7 cellular contexts compared by ENCODE assay signal in genomic region chr4:102877477-102878106, GRCh38. TPM values are rescaled to one million over a fixed set of nuclear protein-coding genes. Genes with fewer than 3 reads are reported as not detected.
DNase-seq lines count a peak whose midpoint lies in the region; ATAC-seq, FAIRE-seq and TF ChIP-seq lines count a peak whose summit lies in the region.
"Not testable (repeated sequence)": the region's sequence is repeated elsewhere in the genome, so short reads cannot be mapped to it uniquely, and the experiment has no call there.

No MANE protein-coding gene starts in this region.

- TF ChIP-seq RAD21 in K562 (CRISPR knock-in tag; conservative IDR thresholded peaks at IDR 0.05 in 1 of 2, IDR thresholded peaks at IDR 0.05 in 1 of 2); liver (IDR thresholded peaks at IDR 0.05): not testable (repeated sequence)

- not testable (repeated sequence) for H3K4me2 ChIP-seq in BLaER1; OCI-LY7 (ENCODE audit: low read length); K562 (ENCODE audit: insufficient read depth, low read length)

- not testable (repeated sequence) for H4K20me1 ChIP-seq in BLaER1; OCI-LY7 (ENCODE audit: insufficient read depth, low read length); K562 (replicated peaks; ENCODE audit: control insufficient read depth, insufficient read depth, low read length)

- CTCF ChIA-PET in OCI-LY7 (lab: Charles Lee; ENCODE audit: unreplicated experiment); K562 (lab: Yijun Ruan, JAX; ENCODE audit: low intra/inter-chr PET ratio): not testable (repeated sequence)

- H3K9ac ChIP-seq in BLaER1; K562 (ENCODE audit: insufficient read depth in 1 of 2, low read depth in 2 of 2, low read length in 2 of 2); endodermal cell (ENCODE audit: extremely low read depth, low read length, poor library complexity, severe bottlenecking); liver (ENCODE audit: low read depth in 1 of 2, low read length in 2 of 2): not testable (repeated sequence)

- H3K4me1 Mint-ChIP-seq in CD14-positive monocyte: peaks cover 26% of the 10 kb centered on the region
- H3K4me1 Mint-ChIP-seq in endodermal cell: not testable (repeated sequence)

- POLR2A ChIA-PET in OCI-LY7 (lab: Charles Lee); K562 (lab: Yijun Ruan, JAX): not testable (repeated sequence)

- peak overlapping the region in 5 of 7 donors; percentile 76 to 88 (median 82) for H3K27ac Mint-ChIP-seq in CD14-positive monocyte
- H3K27ac Mint-ChIP-seq in endodermal cell: not testable (repeated sequence)

- H3K9me1 ChIP-seq in K562 (ENCODE audit: control insufficient read depth, insufficient read depth, low read length): not testable (repeated sequence)

- not testable (repeated sequence) for H3K4me3 Mint-ChIP-seq in CD14-positive monocyte, endodermal cell

- peaks cover 2 to 18% (median 6%) of the 10 kb centered on the region in 7 donors for H3K9me3 Mint-ChIP-seq in CD14-positive monocyte
- peaks cover 52% of the 10 kb centered on the region for H3K9me3 Mint-ChIP-seq in endodermal cell

- H3K36me3 Mint-ChIP-seq in CD14-positive monocyte: peaks cover 26 to 39% of the 10 kb centered on the region in 2 donors
- H3K36me3 Mint-ChIP-seq in endodermal cell (ENCODE audit: low read depth): peaks cover 73% of the 10 kb centered on the region

- H3K9me2 ChIP-seq in OCI-LY7 (ENCODE audit: insufficient read depth, low read length): not testable (repeated sequence)

- intact Hi-C loops in CD14-positive monocyte (cut with micrococcal nuclease); OCI-LY7 (cut with micrococcal nuclease; ENCODE audit: unreplicated experiment); K562 (cut with micrococcal nuclease): not testable (repeated sequence)

- H2AFZ ChIP-seq in OCI-LY7 (ENCODE audit: low read length); K562 (ENCODE audit: low read depth, low read length): not testable (repeated sequence)

- H3K4me3 ChIP-seq in BLaER1 (peak overlapping the region; percentile 1; the same call in 1 of the 2 replicates), endodermal cell (ENCODE audit: low read length) (peak overlapping the region; percentile 41)
- not testable (repeated sequence) for H3K4me3 ChIP-seq in OCI-LY7 (ENCODE audit: low read depth, low read length, poor library complexity, severe bottlenecking); K562; liver (ENCODE audit: low read depth in 1 of 3, low read length in 3 of 3); neutrophil (ENCODE audit: low read depth in 1 of 2, low read length in 1 of 2)

- not testable (repeated sequence) for H3K27me3 Mint-ChIP-seq in CD14-positive monocyte (ENCODE audit: low read depth in 3 of 3); endodermal cell (ENCODE audit: insufficient read depth)

- BruUV-seq in OCI-LY7 (replicated peaks; lab: Mats Ljungman, UMichigan); K562 (replicated peaks; lab: Mats Ljungman, UMichigan): not testable (repeated sequence)

- ATAC-seq in K562: not testable (repeated sequence)

- H3K9me3 ChIP-seq in BLaER1 (peaks cover 70% of the 10 kb centered on the region), OCI-LY7 (ENCODE audit: low read length) (peaks cover 26% of the 10 kb centered on the region), K562 (replicated peaks; ENCODE audit: control insufficient read depth, insufficient read depth, low read depth, low read length) (peaks cover 22% of the 10 kb centered on the region), endodermal cell (ENCODE audit: control insufficient read depth, low read length) (peaks cover 62% of the 10 kb centered on the region)
- not testable (repeated sequence) for H3K9me3 ChIP-seq in liver (ENCODE audit: control insufficient read depth in 4 of 4, low read length in 3 of 4); neutrophil

- in situ Hi-C loops in K562 (cut with MboI): not testable (repeated sequence)

- not testable (repeated sequence) for H3K4me1 ChIP-seq in BLaER1; OCI-LY7 (ENCODE audit: insufficient read depth, low read length, poor library complexity, severe bottlenecking); K562 (replicated peaks in 1 of 2; ENCODE audit: control insufficient read depth in 2 of 2, insufficient read depth in 2 of 2, low read length in 2 of 2); endodermal cell (ENCODE audit: control insufficient read depth, insufficient read depth, low read length); liver (ENCODE audit: control insufficient read depth in 4 of 4, insufficient read depth in 4 of 4, low read length in 3 of 4)
- peaks cover 0 to 10% of the 10 kb centered on the region in 2 experiments for H3K4me1 ChIP-seq in neutrophil (ENCODE audit: control insufficient read depth in 1 of 2, insufficient read depth in 1 of 2, low read depth in 1 of 2, low read length in 1 of 2)

- H3K36me3 ChIP-seq in BLaER1: peaks cover 88% of the 10 kb centered on the region
- H3K36me3 ChIP-seq in OCI-LY7 (ENCODE audit: insufficient read depth, low read length): peaks cover 67% of the 10 kb centered on the region
- peaks cover 53% of the 10 kb centered on the region for H3K36me3 ChIP-seq in K562 (ENCODE audit: control insufficient read depth, insufficient read depth, low read length)
- H3K36me3 ChIP-seq in endodermal cell (ENCODE audit: control insufficient read depth, insufficient read depth, low read length): peaks cover 50% of the 10 kb centered on the region
- H3K36me3 ChIP-seq in liver (ENCODE audit: control insufficient read depth in 4 of 4, insufficient read depth in 3 of 4, low read depth in 1 of 4, low read length in 3 of 4); neutrophil: not testable (repeated sequence)

- FAIRE-seq in K562 (lab: Jason Lieb, UNC): not testable (repeated sequence)

- not testable (repeated sequence) for TF ChIP-seq CTCF in CD14-positive monocyte (IDR thresholded peaks at IDR 0.05); OCI-LY7 (conservative IDR thresholded peaks at IDR 0.05; ENCODE audit: low read length); K562 (IDR thresholded peaks at IDR 0.05 in 2 of 3, conservative IDR thresholded peaks at IDR 0.05 in 1 of 3; ENCODE audit: insufficient read depth in 2 of 3, low read depth in 1 of 3, low read length in 3 of 3); endodermal cell (conservative IDR thresholded peaks at IDR 0.05); liver (IDR thresholded peaks at IDR 0.05; ENCODE audit: low read depth, low read length, missing input control); neutrophil (IDR thresholded peaks at IDR 0.05)

- not testable (repeated sequence) for DNase-seq in CD14-positive monocyte (ENCODE audit: low spot score); K562 (ENCODE audit: extremely low read depth in 1 of 4, low spot score in 3 of 4)
- DNase-seq in OCI-LY7 (ENCODE audit: low spot score) (peak; percentile 25), endodermal cell (peak; percentile 39)

- H3K79me2 ChIP-seq in OCI-LY7 (ENCODE audit: insufficient read depth, low read depth, low read length) (peaks cover 57% of the 10 kb centered on the region), K562 (ENCODE audit: control insufficient read depth, insufficient read depth, low read length) (peaks cover 72% of the 10 kb centered on the region)

- H3K27ac ChIP-seq in BLaER1; OCI-LY7 (ENCODE audit: low read depth, low read length, poor library complexity, severe bottlenecking); K562 (ENCODE audit: extremely low read depth, low read depth, low read length); endodermal cell (ENCODE audit: low read depth, low read length): not testable (repeated sequence)
- H3K27ac ChIP-seq in liver (ENCODE audit: low read depth in 1 of 2, low read length in 2 of 2) (peak overlapping the region; percentile 26 to 69), neutrophil (peak overlapping the region; percentile 42)

- not testable (repeated sequence) for TF ChIP-seq EP300 in K562 (IDR thresholded peaks at IDR 0.05; ENCODE audit: low read length)

- not testable (repeated sequence) for H3K27me3 ChIP-seq in BLaER1; K562 (ENCODE audit: control insufficient read depth in 2 of 2, insufficient read depth in 2 of 2, low read length in 2 of 2); endodermal cell (ENCODE audit: control insufficient read depth, insufficient read depth, low read length, poor library complexity, severe bottlenecking); liver (ENCODE audit: control insufficient read depth in 4 of 4, insufficient read depth in 4 of 4, low read length in 3 of 4); neutrophil

- TF ChIP-seq POLR2A in K562 (conservative IDR thresholded peaks at IDR 0.05): not testable (repeated sequence)

- WGBS in K562 (ENCODE audit: insufficient coverage, low coverage, missing lambda C conversion rate): 96% methylated on average over 3 of the region's 3 CpGs
- WGBS in endodermal cell (ENCODE audit: insufficient coverage in 1 of 2, insufficient read length in 1 of 2), 2 experiments: 99 to 100% methylated on average over 2 to 3 of the region's 3 CpGs
- WGBS in liver: over 99% methylated on average over 3 of the region's 3 CpGs

RNA-seq across cellular contexts. Expression of gene CISD2, which starts 8.8 kb away (rescaled TPM):
- polyA plus RNA-seq in CD14-positive monocyte (10 to 100 TPM; 29.1 to 30.2 TPM), K562 (2011; rRNA removed) (48.3 and 69.5 TPM in 2 replicates), K562 (2014; fragmentation: Illumina TruSeq; extraction: Trizol) (47.1 and 53.5 TPM in 2 replicates), K562 (2014; fragmentation: Nextera tagmentation; extraction: Ambion mirVana) (10 to 100 TPM; 87.2 to 91.4 TPM), K562 (2014; rRNA removed) (46.9 and 54.2 TPM in 2 replicates), liver (10 to 100 TPM; 39.3 to 83.2 TPM)
- 37.6 and 41.1 TPM in 2 replicates for total RNA-seq in OCI-LY7 (2014; rRNA removed; shearing (Covaris generic))
- total RNA-seq in OCI-LY7 (2022) (32.8 and 34.6 TPM in 2 replicates), K562 (2014; rRNA removed) (37.8 and 53.7 TPM in 2 replicates), K562 (2014; rRNA removed; fragmentation: Illumina TruSeq; extraction: Trizol) (68.4 and 73.7 TPM in 2 replicates), K562 (2015; rRNA removed; fragmentation: Illumina TruSeq; extraction: Trizol) (53.2 and 59.8 TPM in 2 replicates), K562 (2021) (50.2 and 55.9 TPM in 2 replicates), endodermal cell (10 to 100 TPM; 36.9 to 38.5 TPM), liver (10 to 100 TPM; 31.5 to 70.5 TPM)
- 16.2 and 28.9 TPM in 2 replicates for total RNA-seq in K562 (2011; cell fraction: chromatin; rRNA removed; ENCODE audit: low replicate concordance)
- total RNA-seq in K562 (2011; cell fraction: nucleolus; rRNA removed): 30.3 and 34.9 TPM in 2 replicates
- 34.8 and 44.1 TPM in 2 replicates for total RNA-seq in K562 (2011; cell fraction: nucleoplasm; rRNA removed)
- polyA plus RNA-seq in K562 (2011; cell fraction: cytosol; rRNA removed): 22.1 and 27.2 TPM in 2 replicates
- 15.0 and 15.3 TPM in 2 replicates for polyA plus RNA-seq in K562 (2011; cell fraction: nucleus; rRNA removed)
- polyA plus RNA-seq in K562 (2012): 78.0 and 85.1 TPM in 2 replicates
- 21.6 and 27.4 TPM in 2 replicates for polyA minus RNA-seq in K562 (2011; rRNA and poly(A)+ RNA removed)
- 11.4 and 21.0 TPM in 2 replicates for polyA minus RNA-seq in K562 (2011; cell fraction: cytosol; rRNA and poly(A)+ RNA removed)
- polyA minus RNA-seq in K562 (2011; cell fraction: nucleus; rRNA and poly(A)+ RNA removed): 5.1 and 8.3 TPM in 2 replicates
- polyA plus RNA-seq in endodermal cell (2013, experiment 1 of 2): 50.0 TPM
- 54.6 TPM for polyA plus RNA-seq in endodermal cell (2013, experiment 2 of 2)

RNA-seq across cellular contexts. Expression of gene UBE2D3, which starts 50.2 kb away (rescaled TPM):
- polyA plus RNA-seq in CD14-positive monocyte (100 to 1,000 TPM; 457 to 499 TPM), K562 (2011; rRNA removed) (348 and 408 TPM in 2 replicates), K562 (2014; fragmentation: Illumina TruSeq; extraction: Trizol) (447 and 618 TPM in 2 replicates), K562 (2014; fragmentation: Nextera tagmentation; extraction: Ambion mirVana) (100 to 1,000 TPM; 191 to 202 TPM), K562 (2014; rRNA removed) (292 and 329 TPM in 2 replicates), liver (100 to 1,000 TPM; 133 to 134 TPM)
- 363 and 374 TPM in 2 replicates for total RNA-seq in OCI-LY7 (2014; rRNA removed; shearing (Covaris generic))
- total RNA-seq in OCI-LY7 (2022) (347 and 355 TPM in 2 replicates), K562 (2014; rRNA removed) (434 and 562 TPM in 2 replicates), K562 (2014; rRNA removed; fragmentation: Illumina TruSeq; extraction: Trizol) (257 and 281 TPM in 2 replicates), K562 (2015; rRNA removed; fragmentation: Illumina TruSeq; extraction: Trizol) (305 and 313 TPM in 2 replicates), K562 (2021) (276 and 281 TPM in 2 replicates), endodermal cell (100 to 1,000 TPM; 283 to 310 TPM), liver (100 to 1,000 TPM; 166 to 231 TPM)
- 106 and 238 TPM in 2 replicates for total RNA-seq in K562 (2011; cell fraction: chromatin; rRNA removed; ENCODE audit: low replicate concordance)
- 61.5 and 87.0 TPM in 2 replicates for total RNA-seq in K562 (2011; cell fraction: nucleolus; rRNA removed)
- 180 and 303 TPM in 2 replicates for total RNA-seq in K562 (2011; cell fraction: nucleoplasm; rRNA removed)
- 357 and 381 TPM in 2 replicates for polyA plus RNA-seq in K562 (2011; cell fraction: cytosol; rRNA removed)
- 305 and 318 TPM in 2 replicates for polyA plus RNA-seq in K562 (2011; cell fraction: nucleus; rRNA removed)
- 235 and 382 TPM in 2 replicates for polyA plus RNA-seq in K562 (2012)
- 278 and 307 TPM in 2 replicates for polyA minus RNA-seq in K562 (2011; rRNA and poly(A)+ RNA removed)
- polyA minus RNA-seq in K562 (2011; cell fraction: cytosol; rRNA and poly(A)+ RNA removed): 149 and 195 TPM in 2 replicates
- polyA minus RNA-seq in K562 (2011; cell fraction: nucleus; rRNA and poly(A)+ RNA removed): 123 and 159 TPM in 2 replicates
- 349 TPM for polyA plus RNA-seq in endodermal cell (2013, experiment 1 of 2)
- polyA plus RNA-seq in endodermal cell (2013, experiment 2 of 2): 290 TPM
